8 cellular contexts compared by ENCODE assay signal in genomic region chr7:148527717-148528168, GRCh38.
DNase-seq lines count a peak whose midpoint lies in the region; ATAC-seq and TF ChIP-seq lines count a peak whose summit lies in the region.

No MANE protein-coding gene starts in this region.

- no peaks in the 10 kb centered on the region for H3K4me1 ChIP-seq in cardiac muscle cell (ENCODE audit: low read depth)

- TF ChIP-seq CTCF in cardiac muscle cell (IDR thresholded peaks at IDR 0.05; ENCODE audit: low read depth, low read length): peak; percentile 77
- peak; percentile 70 for TF ChIP-seq CTCF in astrocyte of the spinal cord (IDR thresholded peaks at IDR 0.05; ENCODE audit: low read depth, low read length)
- peak; percentile 87 for TF ChIP-seq CTCF in kidney epithelial cell (IDR thresholded peaks at IDR 0.05; ENCODE audit: insufficient read depth, low read length, poor library complexity, severe bottlenecking)

- in situ Hi-C loops in astrocyte of the spinal cord (cut with HindIII; ENCODE audit: low sequenced_read_pairs): no loop called here

- H3K9me3 ChIP-seq in cardiac muscle cell (ENCODE audit: low read depth): no peaks in the 10 kb centered on the region

- intact Hi-C loops in cardiac septum (cut with DNase I): no loop called here

- DNase-seq in cardiac muscle cell (ENCODE audit: low read depth in 1 of 2, low spot score in 1 of 2) (peak; percentile 77 to 87), cardiac septum (ENCODE audit: low spot score) (no peak), NCI-H1048 (lab: John Stamatoyannopoulos, UW) (peak; percentile 79), T-helper 22 cell (ENCODE audit: low read depth) (peak; percentile 72), astrocyte of the spinal cord (ENCODE audit: low read depth, low spot score) (peak; percentile 74), kidney epithelial cell (ENCODE audit: low read depth) (peak; percentile 43)
- peak; percentile 47 to 71 (median 48) for DNase-seq in stimulated activated CD4-positive, alpha-beta T cell treated with anti-CD3 and anti-CD28 coated beads, TNF-alpha, amount 100 ng/mL, for 1 hour (ENCODE audit: low read depth in 3 of 3, low spot score in 1 of 3)

- no peak overlapping the region for H3K27ac ChIP-seq in cardiac muscle cell

- peak; percentile 100 for ATAC-seq in HG02678 (IDR thresholded peaks at IDR 0.05; ENCODE audit: unreplicated experiment)

- no peaks in the 10 kb centered on the region for H3K36me3 ChIP-seq in cardiac muscle cell
- H3K36me3 ChIP-seq in kidney epithelial cell (ENCODE audit: control insufficient read depth, insufficient read depth, low read length): no peaks in the 10 kb centered on the region

- H3K27me3 ChIP-seq in cardiac muscle cell: no peaks in the 10 kb centered on the region
- H3K27me3 ChIP-seq in kidney epithelial cell (ENCODE audit: control insufficient read depth, insufficient read depth, low read length): no peaks in the 10 kb centered on the region

- H3K4me3 ChIP-seq in cardiac muscle cell (no peak overlapping the region), astrocyte of the spinal cord (ENCODE audit: low read depth, low read length) (no peak overlapping the region), kidney epithelial cell (ENCODE audit: low read depth, low read length) (no peak overlapping the region)
